ENCODE assay signal across 13 cellular contexts in genomic region chr5:78706825-78707224, GRCh38. TPM values are rescaled to one million over a fixed set of nuclear protein-coding genes. Genes with fewer than 3 reads are reported as not detected.
DNase-seq lines count a peak whose midpoint lies in the region; ATAC-seq and TF ChIP-seq lines count a peak whose summit lies in the region.
"Had no signal": no experiment of that assay in that cellular context is flagged by ENCODE, and none has a peak within 500 bp of the region (broad histone marks: within the 10 kb centered on the region; RNA-seq: fewer than 3 reads in every experiment).

No MANE protein-coding gene starts in this region.

- peak; percentile 52 for DNase-seq in AG10803 (ENCODE audit: low read depth)
- peak; percentile 45 for DNase-seq in LHCN-M2 (ENCODE audit: low read depth)
- DNase-seq in chondrocyte (ENCODE audit: low spot score), result no peak
- peak; percentile 46 for DNase-seq in glomerular visceral epithelial cell (ENCODE audit: extremely low spot score)
- no peak for DNase-seq in stimulated activated CD4-positive, alpha-beta T cell treated with anti-CD3 and anti-CD28 coated beads, Interleukin-4, amount 100 ng/mL, for 4 hours
- no peak for DNase-seq in activated T-cell treated with anti-CD3 and anti-CD28 coated beads, Interleukin-2, amount 50 U/mL, for 48 hours
- DNase-seq: AML-193, GDM1, NCI-H146, NCI-H2081 treated with DMSO at 0.1 percent for 48 hours, NCI-H526 had no signal

- ATAC-seq in GM21367 (IDR thresholded peaks at IDR 0.05; ENCODE audit: unreplicated experiment), result no peak
- ATAC-seq in HG03139 (IDR thresholded peaks at IDR 0.05; ENCODE audit: unreplicated experiment), result no peak

- H3K4me1 Mint-ChIP-seq in chondrocyte (ENCODE audit: low read depth), result peaks cover 17% of the 10 kb centered on the region

- peak overlapping the region; percentile 59 for H3K27ac Mint-ChIP-seq in chondrocyte (ENCODE audit: unreplicated experiment)

- peaks cover 13% of the 10 kb centered on the region for H3K9me3 Mint-ChIP-seq in chondrocyte (ENCODE audit: low read depth)

- H3K4me3 Mint-ChIP-seq in chondrocyte (ENCODE audit: unreplicated experiment), result no peak overlapping the region

- TF ChIP-seq CTCF in AG10803 (conservative IDR thresholded peaks at IDR 0.05; ENCODE audit: low read length) (no peak), chondrocyte (IDR thresholded peaks at IDR 0.05) (no peak)

- no peaks in the 10 kb centered on the region for H3K27me3 Mint-ChIP-seq in chondrocyte (ENCODE audit: low read depth)

- peaks cover 3% of the 10 kb centered on the region for H3K36me3 Mint-ChIP-seq in chondrocyte (ENCODE audit: low read depth)

- H3K4me3 ChIP-seq in AG10803 (ENCODE audit: low read length), result no peak overlapping the region

RNA-seq across cellular contexts. Expression of gene LHFPL2, which starts 58.3 kb away (rescaled TPM):
- total RNA-seq in LHCN-M2 (2014; rRNA removed), result 97.3 and 104 TPM in 2 replicates
- polyA plus RNA-seq in LHCN-M2 (2012), result 26.3 TPM
- total RNA-seq in chondrocyte, result 45.4 to 49.6 TPM (median 49.4 TPM) in 3 replicates

Comparison
In these comparisons a context has a peak if more than half of its experiments do, and no peak if none do; other contexts are left out.
1. DNase-seq: peak in AG10803 (single experiment), LHCN-M2 (single experiment) and glomerular visceral epithelial cell (single experiment); none in chondrocyte (single experiment), stimulated activated CD4-positive, alpha-beta T cell treated with anti-CD3 and anti-CD28 coated beads, Interleukin-4, amount 100 ng/mL, for 4 hours (0 of 2) and activated T-cell treated with anti-CD3 and anti-CD28 coated beads, Interleukin-2, amount 50 U/mL, for 48 hours (0 of 2).